Comparison of ENCODE assay signal across 8 cellular contexts in the genomic region with DNA sequence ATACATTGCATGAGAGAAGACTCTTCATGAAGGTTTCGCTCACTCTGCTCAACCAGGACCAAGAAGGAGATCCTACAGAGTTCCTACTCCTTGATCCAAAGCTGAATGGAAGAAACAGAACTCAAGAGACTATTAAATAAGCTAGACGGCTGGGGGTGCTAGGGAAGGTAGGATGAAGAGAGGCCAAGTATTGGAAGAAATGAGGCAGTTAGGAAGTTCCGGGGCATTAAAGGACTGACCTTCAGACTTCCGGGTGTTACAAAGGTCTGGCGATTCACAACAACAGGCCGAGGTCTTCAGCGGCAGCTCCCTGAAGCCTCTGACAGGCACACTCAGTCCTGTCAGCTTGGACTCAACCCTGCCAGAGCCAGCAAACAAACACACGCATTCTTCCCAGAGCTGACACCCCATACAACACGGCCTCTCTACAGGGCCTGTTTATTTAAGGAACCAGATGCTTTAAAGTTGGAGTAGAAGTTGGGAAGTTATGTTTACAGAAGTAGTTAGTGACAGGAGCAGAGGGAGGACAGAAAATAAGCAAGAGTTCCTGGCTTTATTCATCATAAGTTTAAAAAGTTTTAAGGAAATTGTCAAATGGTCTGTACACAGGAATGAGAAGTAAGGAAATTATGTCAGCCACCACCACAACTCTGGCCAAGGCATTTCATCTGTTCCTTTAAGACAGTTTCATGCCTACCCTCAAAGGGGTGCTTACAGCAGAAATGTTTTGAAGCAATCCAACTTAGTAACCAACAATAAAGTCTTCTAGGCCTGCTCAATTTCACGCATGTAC. TPM values are rescaled to one million over a fixed set of nuclear protein-coding genes. Genes with fewer than 3 reads are reported as not detected.
DNase-seq lines count a peak whose midpoint lies in the region; ATAC-seq and TF ChIP-seq lines count a peak whose summit lies in the region.

No MANE protein-coding gene starts in this region.

- H3K4me1 ChIP-seq in heart right ventricle = peaks cover 22 to 89% (median 79%) of the 10 kb centered on the region in 9 donors
- peaks cover 0 to 90% (median 84%) of the 10 kb centered on the region in 4 donors for H3K4me1 ChIP-seq in sigmoid colon

- H3K4me3 ChIP-seq in WI38 (ENCODE audit: low read depth, low read length) (peak overlapping the region; percentile 29), heart right ventricle (peak overlapping the region in 9 of 10 donors; percentile 1 to 42 (median 34)), sigmoid colon (peak overlapping the region in 3 of 4 donors; percentile 19 to 35 (median 28))

- peak; percentile 57 for DNase-seq in ELR (ENCODE audit: low read depth)
- peak; percentile 71 to 76 for DNase-seq in heart right ventricle
- peak; percentile 87 for DNase-seq in sigmoid colon
- no peak for DNase-seq in NCI-H2171 (lab: John Stamatoyannopoulos, UW)
- no peak for DNase-seq in DMS153 treated with DMSO at 0.1 percent for 48 hours (lab: John Stamatoyannopoulos, UW; ENCODE audit: unreplicated experiment)

- H3K9me3 ChIP-seq in heart right ventricle (no peaks in the 10 kb centered on the region), sigmoid colon (no peaks in the 10 kb centered on the region)

- H3K36me3 ChIP-seq in heart right ventricle (no peaks in the 10 kb centered on the region), sigmoid colon (no peaks in the 10 kb centered on the region)

- intact Hi-C loops in heart right ventricle (cut with DNase I) (loop anchor here in 4 of 10 donors (5.0 to 10.0 kb wide), 3 partner anchors 41 to 298 kb away; partner anchors contain the start of gene TMEM167B (in 1 of the 4)), sigmoid colon (cut with DNase I) (loop anchor here (10.0 kb wide), 1 partner anchor 298 kb away; the partner anchor contains the start of gene TMEM167B)

- ATAC-seq in heart right ventricle (peak; percentile 44 to 86 (median 70)), GM19463 (IDR thresholded peaks at IDR 0.05; ENCODE audit: unreplicated experiment) (no peak), HG02840 (IDR thresholded peaks at IDR 0.05; ENCODE audit: low FRiP score, unreplicated experiment) (no peak)

- H3K27me3 ChIP-seq in heart right ventricle = peaks cover 0 to 11% (median 0%) of the 10 kb centered on the region in 7 donors
- H3K27me3 ChIP-seq in sigmoid colon = no peaks in the 10 kb centered on the region

- WGBS in heart right ventricle, 2 donors = 13 to 16% methylated on average over 10 of the region's 10 CpGs
- 16 to 54% methylated on average over 10 of the region's 10 CpGs for WGBS in sigmoid colon, 2 donors

- peak; percentile 16 to 19 for TF ChIP-seq POLR2A in sigmoid colon (IDR thresholded peaks at IDR 0.05)

- peak overlapping the region; percentile 72 to 96 (median 90) for H3K27ac ChIP-seq in heart right ventricle
- H3K27ac ChIP-seq in sigmoid colon = peak overlapping the region; percentile 85 to 90 (median 87)

- no peak for TF ChIP-seq EP300 in sigmoid colon (IDR thresholded peaks at IDR 0.05)

- TF ChIP-seq CTCF in WI38 (IDR thresholded peaks at IDR 0.05; ENCODE audit: low read depth, low read length) (no peak), heart right ventricle (IDR thresholded peaks at IDR 0.05) (no peak), sigmoid colon (IDR thresholded peaks at IDR 0.05) (no peak)

RNA-seq across cellular contexts. Expression of gene SORT1, which starts 4.7 kb away (rescaled TPM):
- total RNA-seq in heart right ventricle (100 to 1,000 TPM; 105 to 235 (median 132) TPM), sigmoid colon (10 to 100 TPM; 33.4 to 55.1 (median 47.2) TPM)
- polyA plus RNA-seq in heart right ventricle (10 to 100 TPM; 32.8 to 64.1 TPM), sigmoid colon (10 to 100 TPM in 1 of 3 donors, 1 to 10 TPM in 2; 7.2 to 37.0 (median 8.6) TPM)

RNA-seq across cellular contexts. Expression of gene PSMA5, which starts 33.3 kb away (rescaled TPM):
- total RNA-seq in heart right ventricle (10 to 100 TPM; 51.2 to 65.6 (median 59.2) TPM), sigmoid colon (10 to 100 TPM; 18.8 to 57.6 (median 25.8) TPM)
- polyA plus RNA-seq in heart right ventricle (10 to 100 TPM; 22.7 to 94.6 TPM), sigmoid colon (100 to 1,000 TPM in 1 of 3 donors, 10 to 100 TPM in 2; 89.5 to 113 (median 94.9) TPM)

Comparison
In these comparisons a context has a peak if more than half of its experiments do, and no peak if none do; other contexts are left out.
1. DNase-seq: peak in ELR (single experiment), heart right ventricle (2 of 2) and sigmoid colon (single experiment); none in NCI-H2171 (single experiment) and DMS153 treated with DMSO at 0.1 percent for 48 hours (single experiment).
2. ATAC-seq: peak in heart right ventricle (8 of 8); none in GM19463 (single experiment) and HG02840 (single experiment).
3. Peak in every context shown above with its lines, with median percentiles within 50 percentile points of each other: H3K4me3 ChIP-seq.